ENCODE assay signal across 24 cellular contexts in genomic region chr9:16455842-16456241, GRCh38.
"Had no signal": no experiment of that assay in that cellular context is flagged by ENCODE, and none has a peak within 500 bp of the region (broad histone marks: within the 10 kb centered on the region; RNA-seq: fewer than 3 reads in every experiment).

No MANE protein-coding gene starts in this region.

- H3K36me3 ChIP-seq: stomach, suprapubic skin, thoracic aorta, thyroid gland, tibial artery, tibial nerve, transverse colon, upper lobe of left lung, upper lobe of right lung, uterus, vagina had no signal

- H3K4me1 ChIP-seq: testis, tibial artery, upper lobe of left lung, upper lobe of right lung had no signal

- H3K9me3 ChIP-seq: stomach, suprapubic skin, testis, thoracic aorta, thyroid gland, tibial artery, tibial nerve, transverse colon, upper lobe of left lung, upper lobe of right lung, uterus, vagina had no signal

- H3K4me3 ChIP-seq: stomach, suprapubic skin, testis, thoracic aorta, thyroid gland, tibial artery, tibial nerve, transverse colon, upper lobe of left lung, upper lobe of right lung, uterus, vagina had no signal

- H3K27ac ChIP-seq: stomach, suprapubic skin, testis, thoracic aorta, thyroid gland, tibial artery, tibial nerve, transverse colon, upper lobe of left lung, upper lobe of right lung, uterus, vagina had no signal

- DNase-seq: stimulated activated CD4-positive, alpha-beta T cell treated with anti-CD3 and anti-CD28 coated beads, Interleukin-2, amount 100 ng/mL, for 48 hours; stimulated activated CD4-positive, alpha-beta T cell treated with anti-CD3 and anti-CD28 coated beads, Interleukin-4, amount 100 ng/mL, for 1 hour; stimulated activated CD4-positive, alpha-beta T cell treated with anti-CD3 and anti-CD28 coated beads, Interleukin-4, amount 100 ng/mL, for 24 hours; stimulated activated CD4-positive, alpha-beta T cell treated with anti-CD3 and anti-CD28 coated beads, Interleukin-4, amount 100 ng/mL, for 4 hours; stimulated activated CD8-positive, alpha-beta memory T cell treated with anti-CD3 and anti-CD28 coated beads, Interleukin-4, amount 100 ng/mL, for 48 hours; stimulated activated naive B cell treated with anti-CD40 and anti-IgM and Interleukin-4, amounts not matched to agents 10 μg/mL and 1 μg/mL and 100 μg/mL, for 72 hours; stimulated activated naive CD4-positive, alpha-beta T cell; stimulated activated naive CD4-positive, alpha-beta T cell treated with Interleukin-2 at 50 U/mL for 16 hours; stimulated activated naive CD8-positive, alpha-beta T cell treated with anti-CD3 and anti-CD28 coated beads, Interleukin-15, amount 100 ng/mL, for 72 hours; stimulated activated naive CD8-positive, alpha-beta T cell treated with anti-CD3 and anti-CD28 coated beads, Interleukin-15, Interleukin-2, amounts not matched to agents 100 U/mL and 50 U/mL, for 24 hours; stomach; substantia nigra; testis; thyroid gland; tibial artery; transverse colon; trophoblast cell; upper lobe of left lung; upper lobe of right lung; uterus had no signal
